In genomic region chr17:82105417-82105881, GRCh38 we compare ENCODE assay signal across 9 cellular contexts. TPM values are rescaled to one million over a fixed set of nuclear protein-coding genes. Genes with fewer than 3 reads are reported as not detected.
A peak's percentile ranks its signal among the peaks of the same experiment; 100 is the strongest.
DNase-seq lines count a peak whose midpoint lies in the region; ATAC-seq and TF ChIP-seq lines count a peak whose summit lies in the region.
"Had no signal": no experiment of that assay in that cellular context is flagged by ENCODE, and none has a peak within 500 bp of the region (broad histone marks: within the 10 kb centered on the region; RNA-seq: fewer than 3 reads in every experiment).

No MANE protein-coding gene starts in this region.

- H3K27me3 ChIP-seq in right lobe of liver (no peaks in the 10 kb centered on the region), tibial nerve (no peaks in the 10 kb centered on the region)
- H3K27me3 ChIP-seq: heart right ventricle had no signal

- H3K9me3 Mint-ChIP-seq in activated naive CD4-positive, alpha-beta T cell treated with anti-CD3 and anti-CD28 coated beads, Interleukin-2, amount 10 ng/mL, durations not matched to agents 7 days and 5 days: no peaks in the 10 kb centered on the region
- H3K9me3 Mint-ChIP-seq in activated T-helper 1 cell treated with anti-CD3 and anti-CD28 coated beads, Interleukin-12 subunit alpha, Interleukin-12 subunit beta, Interleukin-2, Interleukin-4 antibody, amounts not matched to agents 30 ng/mL and 10 ng/mL and 1 ng/mL, durations not matched to agents 14 hours and 24 hours and 36 hours: no peaks in the 10 kb centered on the region

- H3K36me3 Mint-ChIP-seq in activated naive CD4-positive, alpha-beta T cell treated with anti-CD3 and anti-CD28 coated beads, Interleukin-2, amount 10 ng/mL, durations not matched to agents 7 days and 5 days: peaks cover 5% of the 10 kb centered on the region
- H3K36me3 Mint-ChIP-seq in activated T-helper 1 cell treated with anti-CD3 and anti-CD28 coated beads, Interleukin-12 subunit alpha, Interleukin-12 subunit beta, Interleukin-2, Interleukin-4 antibody, amounts not matched to agents 30 ng/mL and 10 ng/mL and 1 ng/mL, durations not matched to agents 14 hours and 24 hours and 36 hours (ENCODE audit: low read depth): peaks cover 4% of the 10 kb centered on the region

- intact Hi-C loops in activated T-helper 1 cell treated with anti-CD3 and anti-CD28 coated beads, Interleukin-12 subunit alpha, Interleukin-12 subunit beta, Interleukin-2, Interleukin-4 antibody, amounts not matched to agents 30 ng/mL and 10 ng/mL and 1 ng/mL, durations not matched to agents 14 hours and 24 hours and 36 hours (cut with micrococcal nuclease): no loop called here
- intact Hi-C loops in right lobe of liver (cut with DNase I): no loop called here

- H3K4me1 ChIP-seq in right lobe of liver (peaks cover 0 to 95% (median 45%) of the 10 kb centered on the region in 4 donors), tibial nerve (peaks cover 0 to 73% (median 41%) of the 10 kb centered on the region in 4 donors)

- TF ChIP-seq POLR2A in right lobe of liver (IDR thresholded peaks at IDR 0.05) (no peak), tibial nerve (IDR thresholded peaks at IDR 0.05) (no peak)

- CTCF ChIA-PET in activated naive CD4-positive, alpha-beta T cell treated with anti-CD3 and anti-CD28 coated beads, Interleukin-2, amount 10 ng/mL, durations not matched to agents 7 days and 5 days (lab: Charles Lee): interaction anchor here (0.8 to 2.1 kb wide), 2 partner anchors 9 to 146 kb away, joined by 4 to 5 read pairs; no protein-coding TSS in a partner anchor

- TF ChIP-seq CTCF in right lobe of liver (IDR thresholded peaks at IDR 0.05) (no peak), tibial nerve (IDR thresholded peaks at IDR 0.05) (no peak)

- peak overlapping the region; percentile 78 for H3K4me3 Mint-ChIP-seq in activated naive CD4-positive, alpha-beta T cell treated with anti-CD3 and anti-CD28 coated beads, Interleukin-2, amount 10 ng/mL, durations not matched to agents 7 days and 5 days
- peak overlapping the region; percentile 88 for H3K4me3 Mint-ChIP-seq in activated T-helper 1 cell treated with anti-CD3 and anti-CD28 coated beads, Interleukin-12 subunit alpha, Interleukin-12 subunit beta, Interleukin-2, Interleukin-4 antibody, amounts not matched to agents 30 ng/mL and 10 ng/mL and 1 ng/mL, durations not matched to agents 14 hours and 24 hours and 36 hours

- DNase-seq in activated naive CD4-positive, alpha-beta T cell treated with anti-CD3 and anti-CD28 coated beads, Interleukin-2, amount 10 ng/mL, durations not matched to agents 7 days and 5 days: no peak
- DNase-seq in activated naive CD4-positive, alpha-beta T cell treated with anti-CD3 and anti-CD28 coated beads, Interleukin-2, amount 50 U/mL, for 16 hours: no peak
- DNase-seq in activated T-helper 1 cell treated with anti-CD3 and anti-CD28 coated beads, Interleukin-12 subunit alpha, Interleukin-12 subunit beta, Interleukin-2, Interleukin-4 antibody, amounts not matched to agents 30 ng/mL and 10 ng/mL and 1 ng/mL, durations not matched to agents 14 hours and 24 hours and 36 hours (ENCODE audit: low spot score): no peak
- DNase-seq in right lobe of liver (no peak), tibial nerve (ENCODE audit: low spot score in 2 of 2) (no peak), SW 1271 (lab: John Stamatoyannopoulos, UW) (no peak), DMS53 treated with DMSO at 0.1 percent for 48 hours (lab: John Stamatoyannopoulos, UW; ENCODE audit: unreplicated experiment) (no peak)
- DNase-seq: heart right ventricle had no signal

- H3K27ac ChIP-seq in right lobe of liver (peak overlapping the region; percentile 55 to 99 (median 99)), tibial nerve (peak overlapping the region in 3 of 4 donors; percentile 85 to 98 (median 86))

- H3K27ac Mint-ChIP-seq in activated naive CD4-positive, alpha-beta T cell treated with anti-CD3 and anti-CD28 coated beads, Interleukin-2, amount 10 ng/mL, durations not matched to agents 7 days and 5 days: peak overlapping the region; percentile 95
- H3K27ac Mint-ChIP-seq in activated T-helper 1 cell treated with anti-CD3 and anti-CD28 coated beads, Interleukin-12 subunit alpha, Interleukin-12 subunit beta, Interleukin-2, Interleukin-4 antibody, amounts not matched to agents 30 ng/mL and 10 ng/mL and 1 ng/mL, durations not matched to agents 14 hours and 24 hours and 36 hours: peak overlapping the region; percentile 96

- peaks cover 49% of the 10 kb centered on the region for H3K4me1 Mint-ChIP-seq in activated naive CD4-positive, alpha-beta T cell treated with anti-CD3 and anti-CD28 coated beads, Interleukin-2, amount 10 ng/mL, durations not matched to agents 7 days and 5 days
- H3K4me1 Mint-ChIP-seq in activated T-helper 1 cell treated with anti-CD3 and anti-CD28 coated beads, Interleukin-12 subunit alpha, Interleukin-12 subunit beta, Interleukin-2, Interleukin-4 antibody, amounts not matched to agents 30 ng/mL and 10 ng/mL and 1 ng/mL, durations not matched to agents 14 hours and 24 hours and 36 hours (ENCODE audit: low read depth): peaks cover 11% of the 10 kb centered on the region

- ATAC-seq in right lobe of liver: no peak
- no peak for ATAC-seq in GM18502 (IDR thresholded peaks at IDR 0.05; ENCODE audit: poor library complexity, unreplicated experiment)

- H3K9me3 ChIP-seq in right lobe of liver: no peaks in the 10 kb centered on the region
- H3K9me3 ChIP-seq in tibial nerve: no peaks in the 10 kb centered on the region
- H3K9me3 ChIP-seq: heart right ventricle had no signal

- no peaks in the 10 kb centered on the region for H3K36me3 ChIP-seq in right lobe of liver
- H3K36me3 ChIP-seq in tibial nerve: no peaks in the 10 kb centered on the region
- H3K36me3 ChIP-seq: heart right ventricle had no signal

- H3K27me3 Mint-ChIP-seq in activated naive CD4-positive, alpha-beta T cell treated with anti-CD3 and anti-CD28 coated beads, Interleukin-2, amount 10 ng/mL, durations not matched to agents 7 days and 5 days: no peaks in the 10 kb centered on the region
- no peaks in the 10 kb centered on the region for H3K27me3 Mint-ChIP-seq in activated T-helper 1 cell treated with anti-CD3 and anti-CD28 coated beads, Interleukin-12 subunit alpha, Interleukin-12 subunit beta, Interleukin-2, Interleukin-4 antibody, amounts not matched to agents 30 ng/mL and 10 ng/mL and 1 ng/mL, durations not matched to agents 14 hours and 24 hours and 36 hours (ENCODE audit: insufficient read depth)

- 60% methylated on average over 2 of the region's 13 CpGs for WGBS in right lobe of liver (ENCODE audit: insufficient coverage, low coverage, low lambda C conversion rate, missing lambda C conversion rate)
- WGBS in tibial nerve, 2 donors: 81 to 90% methylated on average over 13 of the region's 13 CpGs

- peak overlapping the region in 1 of 3 donors; percentile 19 for H3K4me3 ChIP-seq in right lobe of liver
- H3K4me3 ChIP-seq in tibial nerve: peak overlapping the region in 1 of 4 donors; percentile 33

- no peak for TF ChIP-seq EP300 in tibial nerve (IDR thresholded peaks at IDR 0.05)

RNA-seq across cellular contexts. Expression of gene FASN, which starts 7.4 kb away (rescaled TPM):
- total RNA-seq in activated T-helper 1 cell treated with anti-CD3 and anti-CD28 coated beads, Interleukin-12 subunit alpha, Interleukin-12 subunit beta, Interleukin-2, Interleukin-4 antibody, amounts not matched to agents 30 ng/mL and 10 ng/mL and 1 ng/mL, durations not matched to agents 14 hours and 24 hours and 36 hours: 415 and 421 TPM in 2 replicates
- total RNA-seq in right lobe of liver (100 to 1,000 TPM in 4 of 6 experiments, 10 to 100 TPM in 2; 76.5 to 290 (median 217) TPM), tibial nerve (100 to 1,000 TPM; 129 to 319 (median 160) TPM)

RNA-seq across cellular contexts. Expression of gene DUS1L, which starts 39.8 kb away (rescaled TPM):
- 231 and 235 TPM in 2 replicates for total RNA-seq in activated T-helper 1 cell treated with anti-CD3 and anti-CD28 coated beads, Interleukin-12 subunit alpha, Interleukin-12 subunit beta, Interleukin-2, Interleukin-4 antibody, amounts not matched to agents 30 ng/mL and 10 ng/mL and 1 ng/mL, durations not matched to agents 14 hours and 24 hours and 36 hours
- total RNA-seq in right lobe of liver: 100 to 1,000 TPM in 2 of 6 experiments, 10 to 100 TPM in 4; 61.8 to 115 (median 89.9) TPM
- 100 to 1,000 TPM in 2 of 4 donors, 10 to 100 TPM in 2; 85.2 to 179 (median 106) TPM for total RNA-seq in tibial nerve

RNA-seq across cellular contexts. Expression of gene GPS1, which starts 53.8 kb away (rescaled TPM):
- total RNA-seq in activated T-helper 1 cell treated with anti-CD3 and anti-CD28 coated beads, Interleukin-12 subunit alpha, Interleukin-12 subunit beta, Interleukin-2, Interleukin-4 antibody, amounts not matched to agents 30 ng/mL and 10 ng/mL and 1 ng/mL, durations not matched to agents 14 hours and 24 hours and 36 hours: 112 and 124 TPM in 2 replicates
- total RNA-seq in right lobe of liver: 10 to 100 TPM; 46.5 to 93.5 (median 62.1) TPM
- 100 to 1,000 TPM in 2 of 4 donors, 10 to 100 TPM in 2; 74.9 to 134 (median 92.9) TPM for total RNA-seq in tibial nerve

RNA-seq across cellular contexts. Expression of gene RFNG, which starts 53.8 kb away (rescaled TPM):
- 24.1 and 26.8 TPM in 2 replicates for total RNA-seq in activated T-helper 1 cell treated with anti-CD3 and anti-CD28 coated beads, Interleukin-12 subunit alpha, Interleukin-12 subunit beta, Interleukin-2, Interleukin-4 antibody, amounts not matched to agents 30 ng/mL and 10 ng/mL and 1 ng/mL, durations not matched to agents 14 hours and 24 hours and 36 hours
- total RNA-seq in right lobe of liver (10 to 100 TPM; 29.9 to 53.3 (median 43.7) TPM), tibial nerve (10 to 100 TPM; 43.5 to 70.2 (median 64.4) TPM)
